Comparison of ENCODE assay signal across 12 cellular contexts in the genomic region with DNA sequence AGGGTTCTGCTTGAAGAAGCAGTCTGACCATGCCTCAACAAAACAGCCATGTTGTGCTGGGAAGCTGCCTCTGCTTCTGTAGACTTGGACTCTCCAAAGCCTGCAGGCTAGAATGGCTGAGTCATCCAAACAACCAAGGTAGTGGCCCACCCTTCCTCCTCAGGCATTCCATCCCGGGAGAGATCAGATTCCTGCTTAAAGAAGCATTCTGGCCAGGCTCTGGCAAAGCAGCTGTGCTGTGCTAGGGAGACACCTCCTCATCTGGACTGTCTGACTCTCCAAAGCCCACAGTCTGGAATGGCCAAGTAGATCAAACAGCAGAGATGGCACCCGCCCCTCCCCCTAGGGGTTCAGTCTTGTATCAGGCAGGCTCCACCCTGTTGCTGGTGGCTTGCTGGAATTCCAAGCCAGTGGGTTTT. TPM values are rescaled to one million over a fixed set of nuclear protein-coding genes. Genes with fewer than 3 reads are reported as not detected.
A peak's percentile ranks its signal among the peaks of the same experiment; 100 is the strongest.
DNase-seq lines count a peak whose midpoint lies in the region; ATAC-seq, FAIRE-seq and TF ChIP-seq lines count a peak whose summit lies in the region.
"Had no signal": no experiment of that assay in that cellular context is flagged by ENCODE, and none has a peak within 500 bp of the region (broad histone marks: within the 10 kb centered on the region; RNA-seq: fewer than 3 reads in every experiment).

No MANE protein-coding gene starts in this region.

- peak; percentile 75 for DNase-seq in AG04449 (ENCODE audit: low read depth, low spot score)
- DNase-seq in HTR-8/SVneo (ENCODE audit: insufficient read length, low spot score) = peak; percentile 81
- DNase-seq in brain microvascular endothelial cell = peak; percentile 91
- DNase-seq in lower lobe of right lung = no peak
- no peak for DNase-seq in lower leg skin (ENCODE audit: low spot score in 2 of 2)
- no peak for DNase-seq in RKO (ENCODE audit: low spot score)
- DNase-seq in COLO668 (lab: John Stamatoyannopoulos, UW; ENCODE audit: unreplicated experiment) = no peak
- no peak for DNase-seq in suprapubic skin (ENCODE audit: low spot score in 2 of 2)
- DNase-seq: NCI-H2029 treated with DMSO at 0.1 percent for 48 hours, uterus had no signal

- H3K9me3 ChIP-seq in lower lobe of right lung (no peaks in the 10 kb centered on the region), suprapubic skin (peaks cover 6% of the 10 kb centered on the region)
- H3K9me3 ChIP-seq: uterus had no signal

- intact Hi-C loops in lower lobe of right lung (cut with DNase I) (no loop called here), lower leg skin (cut with DNase I; ENCODE audit: low total_unique reads) (no loop called here)

- 22 to 42% methylated on average over 2 of the region's 2 CpGs for WGBS in lower leg skin, 2 donors
- 21% methylated on average over 2 of the region's 2 CpGs for WGBS in suprapubic skin

- peak; percentile 56 to 73 for ATAC-seq in lower lobe of right lung

- peak overlapping the region; percentile 81 for H3K27ac ChIP-seq in brain microvascular endothelial cell
- peak overlapping the region; percentile 31 for H3K27ac ChIP-seq in lower lobe of right lung
- no peak overlapping the region for H3K27ac ChIP-seq in suprapubic skin
- H3K27ac ChIP-seq: C4-2B, uterus, VCaP had no signal

- no peak overlapping the region for H3K4me3 ChIP-seq in AG04449 (ENCODE audit: low read depth, low read length)
- no peak overlapping the region for H3K4me3 ChIP-seq in brain microvascular endothelial cell (ENCODE audit: low read depth, low read length)
- no peak overlapping the region for H3K4me3 ChIP-seq in lower lobe of right lung
- no peak overlapping the region for H3K4me3 ChIP-seq in lower leg skin (ENCODE audit: low read depth, poor library complexity, severe bottlenecking)
- no peak overlapping the region for H3K4me3 ChIP-seq in suprapubic skin
- H3K4me3 ChIP-seq: uterus had no signal

- in situ Hi-C loops in brain microvascular endothelial cell (cut with HindIII; ENCODE audit: low pct_ligation_motif_present, low sequenced_read_pairs) = no loop called here

- H3K27me3 ChIP-seq in brain microvascular endothelial cell (replicated peaks) (no peaks in the 10 kb centered on the region), lower lobe of right lung (ENCODE audit: low read depth) (no peaks in the 10 kb centered on the region), suprapubic skin (no peaks in the 10 kb centered on the region)
- H3K27me3 ChIP-seq: uterus had no signal

- peak; percentile 88 for FAIRE-seq in HTR-8/SVneo (lab: Jason Lieb, UNC)

- CTCF ChIA-PET in AG04449 (lab: Yijun Ruan, JAX) = interaction anchor here (1.1 kb wide), 2 partner anchors 19 to 225 kb away, joined by 3 read pairs; no protein-coding TSS in a partner anchor

- peaks cover 6% of the 10 kb centered on the region for H3K4me1 ChIP-seq in lower lobe of right lung
- H3K4me1 ChIP-seq in suprapubic skin = no peaks in the 10 kb centered on the region
- H3K4me1 ChIP-seq: uterus had no signal

- H3K36me3 ChIP-seq in brain microvascular endothelial cell (replicated peaks) = no peaks in the 10 kb centered on the region
- no peaks in the 10 kb centered on the region for H3K36me3 ChIP-seq in lower lobe of right lung
- no peaks in the 10 kb centered on the region for H3K36me3 ChIP-seq in suprapubic skin
- H3K36me3 ChIP-seq: uterus had no signal

- no peak for TF ChIP-seq CTCF in AG04449 (IDR thresholded peaks at IDR 0.05; ENCODE audit: insufficient read depth, low read length, missing control alignments)
- TF ChIP-seq CTCF in brain microvascular endothelial cell (IDR thresholded peaks at IDR 0.05; ENCODE audit: low read depth, low read length, missing control alignments) = no peak
- no peak for TF ChIP-seq CTCF in lower lobe of right lung (IDR thresholded peaks at IDR 0.05)
- TF ChIP-seq CTCF in lower leg skin (IDR thresholded peaks at IDR 0.05) = no peak
- TF ChIP-seq CTCF in suprapubic skin (IDR thresholded peaks at IDR 0.05) = no peak

- POLR2A ChIA-PET in AG04449 (lab: Yijun Ruan, JAX) = interaction anchor here (0.7 to 2.0 kb wide), 3 partner anchors 38 to 415 kb away, joined by 3 to 8 read pairs (median 3); partner anchors contain the start of gene F3

- no peak for TF ChIP-seq POLR2A in lower leg skin (IDR thresholded peaks at IDR 0.05)
- TF ChIP-seq POLR2A in suprapubic skin (IDR thresholded peaks at IDR 0.05) = no peak

- no peak for TF ChIP-seq EP300 in suprapubic skin (IDR thresholded peaks at IDR 0.05)

RNA-seq across cellular contexts. Expression of gene F3, which starts 38.3 kb away (rescaled TPM):
- total RNA-seq in lower lobe of right lung (62.4 TPM), lower leg skin (100 to 1,000 TPM in 1 of 4 donors, 10 to 100 TPM in 3; 69.2 to 129 (median 85.9) TPM), suprapubic skin (100 to 1,000 TPM in 2 of 4 donors, 10 to 100 TPM in 2; 36.5 to 110 (median 84.0) TPM)

Comparison
In these comparisons a context has a peak if more than half of its experiments do, and no peak if none do; other contexts are left out.
1. DNase-seq: peak in AG04449 (single experiment), HTR-8/SVneo (single experiment) and brain microvascular endothelial cell (single experiment); none in lower lobe of right lung (single experiment), lower leg skin (0 of 2), RKO (single experiment), COLO668 (single experiment) and suprapubic skin (0 of 2).